In genomic region chr17:68561319-68561718, GRCh38 we compare ENCODE assay signal across 24 cellular contexts. TPM values are rescaled to one million over a fixed set of nuclear protein-coding genes. Genes with fewer than 3 reads are reported as not detected.
"Had no signal": no experiment of that assay in that cellular context is flagged by ENCODE, and none has a peak within 500 bp of the region (broad histone marks: within the 10 kb centered on the region; RNA-seq: fewer than 3 reads in every experiment).

No MANE protein-coding gene starts in this region.

- H3K4me1 ChIP-seq: uterus had no signal

- ATAC-seq: left cardiac atrium; left lung; naive thymus-derived CD4-positive, alpha-beta T cell; natural killer cell treated with Interleukin-12 subunit alpha and Interleukin-12 subunit beta and Interleukin-15 and Interleukin-18, amount 100 ng/mL, for 72 hours; right lobe of liver; stimulated activated naive B cell treated with anti-CD40 and anti-IgM and Interleukin-4, amounts not matched to agents 10 μg/mL and 1 μg/mL and 100 μg/mL, for 72 hours had no signal

- H3K79me2 ChIP-seq: hepatocyte had no signal

- H3K27ac ChIP-seq: hepatocyte, ovary, right atrium auricular region, right lobe of liver, skin epidermis, suprapubic skin, tibial nerve had no signal

- H3K4me2 ChIP-seq: hepatocyte had no signal

- H3K36me3 ChIP-seq: ovary, right atrium auricular region, right lobe of liver, suprapubic skin, thoracic aorta, tibial nerve, uterus had no signal

- H3K4me3 ChIP-seq: hepatocyte, left lung, lung, ovary, right atrium auricular region, right lobe of liver, skin epidermis, suprapubic skin, thoracic aorta, tibial nerve, uterus had no signal

- H2AFZ ChIP-seq: hepatocyte had no signal

- H3K9me3 ChIP-seq: left lung, ovary, right atrium auricular region, right lobe of liver, suprapubic skin, thoracic aorta, tibial nerve, uterus had no signal

- DNase-seq: kidney glomerular epithelial cell; left cardiac atrium; mesendoderm; naive thymus-derived CD4-positive, alpha-beta T cell; ovary; right lobe of liver; stimulated activated CD4-positive, alpha-beta T cell treated with anti-CD3 and anti-CD28 coated beads, Interleukin-12 subunit alpha, Interleukin-12 subunit beta, amount 100 ng/mL, for 4 hours; stimulated activated CD4-positive, alpha-beta T cell treated with anti-CD3 and anti-CD28 coated beads, Interleukin-15, amount 100 ng/mL, for 24 hours; stimulated activated CD4-positive, alpha-beta T cell treated with anti-CD3 and anti-CD28 coated beads, Interleukin-2, amount 100 ng/mL, for 24 hours; stimulated activated CD4-positive, alpha-beta T cell treated with anti-CD3 and anti-CD28 coated beads, Interleukin-4, amount 100 ng/mL, for 1 hour; stimulated activated naive B cell treated with anti-CD40 and anti-IgM and Interleukin-4, amounts not matched to agents 10 μg/mL and 1 μg/mL and 100 μg/mL, for 72 hours; uterus had no signal

RNA-seq across cellular contexts. Expression of gene FAM20A, which starts 39.8 kb away (rescaled TPM):
- total RNA-seq: natural killer cell treated with Interleukin-12 subunit alpha and Interleukin-12 subunit beta and Interleukin-15 and Interleukin-18, amount 100 ng/mL, for 72 hours; pulmonary artery endothelial cell had no signal
- polyA plus RNA-seq: keratinocyte; naive thymus-derived CD4-positive, alpha-beta T cell; neural cell had no signal
